Comparison of ENCODE assay signal across 17 cellular contexts in the genomic region with DNA sequence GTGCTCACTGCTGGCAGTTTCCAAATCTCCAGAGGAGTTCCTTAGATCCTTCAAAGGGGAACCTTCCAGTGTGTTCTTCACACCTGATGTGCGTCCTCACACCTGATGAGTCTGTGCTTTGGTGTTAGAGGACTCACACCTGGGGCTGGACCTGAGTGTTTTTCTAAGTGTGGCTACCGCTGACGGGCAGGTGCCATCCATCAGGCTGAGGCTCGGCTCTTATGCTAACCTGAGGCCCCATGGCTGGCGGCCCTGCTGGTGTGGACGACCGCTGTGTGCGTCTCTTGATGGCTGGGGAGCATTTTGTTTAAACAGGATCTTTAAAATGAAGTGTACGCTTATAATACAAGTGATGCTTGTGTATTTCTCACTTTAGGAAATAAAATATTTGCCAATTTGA. TPM values are rescaled to one million over a fixed set of nuclear protein-coding genes. Genes with fewer than 3 reads are reported as not detected.
DNase-seq lines count a peak whose midpoint lies in the region; ATAC-seq, FAIRE-seq and TF ChIP-seq lines count a peak whose summit lies in the region.
"Had no signal": no experiment of that assay in that cellular context is flagged by ENCODE, and none has a peak within 500 bp of the region (broad histone marks: within the 10 kb centered on the region; RNA-seq: fewer than 3 reads in every experiment).

No MANE protein-coding gene starts in this region.

- TF ChIP-seq RAD21 in HepG2 (CRISPR knock-in tag; IDR thresholded peaks at IDR 0.05), result no peak
- no peak for TF ChIP-seq RAD21 in IMR-90 (IDR thresholded peaks at IDR 0.05; ENCODE audit: low read length)

- no peak for FAIRE-seq in HepG2 (lab: Jason Lieb, UNC)
- FAIRE-seq: G401.6, GM12892, H1 had no signal

- no peak overlapping the region for H3K14ac ChIP-seq in IMR-90 (replicated peaks; ENCODE audit: low read depth, low read length)

- H2BK120ac ChIP-seq in IMR-90 (ENCODE audit: low read depth, low read length), result no peak overlapping the region

- peak; percentile 62 for DNase-seq in Right ventricle myocardium inferior (ENCODE audit: missing footprints)
- no peak for DNase-seq in right atrium auricular region (ENCODE audit: low spot score)
- no peak for DNase-seq in HepG2 (ENCODE audit: low spot score)
- no peak for DNase-seq in right lobe of liver
- no peak for DNase-seq in IMR-90
- DNase-seq in endothelial cell (ENCODE audit: low spot score), result no peak
- DNase-seq: C1 segment of cervical spinal cord; Caco-2; CD8-positive, alpha-beta T cell; DMS153; DND-41; H7; HCEC 1CT had no signal

- H3K4ac ChIP-seq in IMR-90 (ENCODE audit: low read depth, low read length), result no peak overlapping the region

- dilution Hi-C loops in IMR-90 (cut with HindIII; ENCODE audit: low sequenced_read_pairs, unreplicated experiment), result no loop called here

- no peak overlapping the region for H4K91ac ChIP-seq in IMR-90 (ENCODE audit: insufficient read depth, low read depth, low read length)

- H2BK15ac ChIP-seq in IMR-90 (ENCODE audit: low read depth, low read length), result no peak overlapping the region

- H3K4me2 ChIP-seq in HepG2 (ENCODE audit: low read depth, low read length) (no peak overlapping the region), IMR-90 (ENCODE audit: low read depth, low read length) (no peak overlapping the region)

- H3K18ac ChIP-seq in IMR-90 (ENCODE audit: low read depth, low read length), result no peak overlapping the region

- H3K4me3 ChIP-seq in right atrium auricular region (no peak overlapping the region), HepG2 (replicated peaks in 1 of 3; ENCODE audit: insufficient read depth in 1 of 3, low read depth in 2 of 3, low read length in 3 of 3) (no peak overlapping the region), right lobe of liver (no peak overlapping the region), IMR-90 (ENCODE audit: insufficient read depth, low read depth, low read length) (no peak overlapping the region)

- intact Hi-C loops in Right ventricle myocardium inferior (cut with DNase I), result no loop called here
- intact Hi-C loops in HepG2 (cut with micrococcal nuclease; ENCODE audit: unreplicated experiment), result no loop called here
- intact Hi-C loops in right lobe of liver (cut with DNase I), result no loop called here
- intact Hi-C loops in IMR-90 (cut with micrococcal nuclease), result no loop called here

- H3K9me3 ChIP-seq in right atrium auricular region (no peaks in the 10 kb centered on the region), HepG2 (ENCODE audit: low read length) (no peaks in the 10 kb centered on the region), right lobe of liver (no peaks in the 10 kb centered on the region), IMR-90 (ENCODE audit: control insufficient read depth, insufficient read depth, low read length) (no peaks in the 10 kb centered on the region)
- H3K9me3 ChIP-seq: Caco-2 had no signal

- POLR2A ChIA-PET in HepG2 (lab: Yijun Ruan, JAX), result no interaction called here
- POLR2A ChIA-PET in IMR-90 (lab: Charles Lee; ENCODE audit: unreplicated experiment), result no interaction called here

- no peak for TF ChIP-seq CTCF in right atrium auricular region (IDR thresholded peaks at IDR 0.05)
- TF ChIP-seq CTCF in HepG2 (CRISPR knock-in tag; IDR thresholded peaks at IDR 0.05), result no peak
- no peak for TF ChIP-seq CTCF in right lobe of liver (IDR thresholded peaks at IDR 0.05)
- no peak for TF ChIP-seq CTCF in IMR-90 (conservative IDR thresholded peaks at IDR 0.05; ENCODE audit: low read depth, low read length)
- no peak for TF ChIP-seq CTCF in endothelial cell (IDR thresholded peaks at IDR 0.05; ENCODE audit: unreplicated experiment)

- H2AK5ac ChIP-seq in IMR-90 (ENCODE audit: low read depth, low read length), result no peak overlapping the region

- H3K79me1 ChIP-seq in IMR-90 (ENCODE audit: low read depth in 1 of 2, low read length in 2 of 2), result peaks cover 10 to 29% of the 10 kb centered on the region in 2 experiments

- no peak overlapping the region for H3K27ac ChIP-seq in right atrium auricular region
- H3K27ac ChIP-seq in HepG2 (ENCODE audit: extremely low read length, insufficient read depth, low read length), result no peak overlapping the region
- H3K27ac ChIP-seq in right lobe of liver, result no peak overlapping the region
- no peak overlapping the region for H3K27ac ChIP-seq in IMR-90 (ENCODE audit: insufficient read depth, low read length)

- H2AK9ac ChIP-seq in IMR-90 (replicated peaks; ENCODE audit: low read depth, low read length, poor library complexity), result no peak overlapping the region

- no peaks in the 10 kb centered on the region for H3K9me3 Mint-ChIP-seq in endothelial cell (ENCODE audit: unreplicated experiment)
- H3K9me3 Mint-ChIP-seq: CD8-positive, alpha-beta T cell had no signal

- CTCF ChIA-PET in HepG2 (lab: Yijun Ruan, JAX; ENCODE audit: low intra/inter-chr PET ratio, low total read pairs), result no interaction called here
- CTCF ChIA-PET in IMR-90 (lab: Yijun Ruan, JAX), result no interaction called here

- no peak overlapping the region for H2BK5ac ChIP-seq in IMR-90 (ENCODE audit: low read depth, low read length, poor library complexity, severe bottlenecking)

- no peak overlapping the region for H2BK20ac ChIP-seq in IMR-90 (ENCODE audit: low read depth, low read length)

- no peaks in the 10 kb centered on the region for H3K4me1 ChIP-seq in right atrium auricular region
- H3K4me1 ChIP-seq in HepG2 (ENCODE audit: insufficient read depth, low read length), result no peaks in the 10 kb centered on the region
- H3K4me1 ChIP-seq in right lobe of liver, result no peaks in the 10 kb centered on the region
- no peaks in the 10 kb centered on the region for H3K4me1 ChIP-seq in IMR-90 (ENCODE audit: control insufficient read depth, insufficient read depth, low read length)
- H3K4me1 ChIP-seq: Caco-2 had no signal

- no peak overlapping the region for H4K5ac ChIP-seq in IMR-90 (ENCODE audit: low read depth, low read length)

- H3K4me3 Mint-ChIP-seq in endothelial cell (ENCODE audit: unreplicated experiment), result peak overlapping the region; percentile 56
- H3K4me3 Mint-ChIP-seq: CD8-positive, alpha-beta T cell had no signal

- WGBS in HepG2 (ENCODE audit: low lambda C conversion rate), result 98% methylated on average over 8 of the region's 9 CpGs
- WGBS in right lobe of liver (ENCODE audit: insufficient coverage, low coverage, low lambda C conversion rate, missing lambda C conversion rate), result 89% methylated on average over 8 of the region's 9 CpGs
- WGBS in IMR-90 (ENCODE audit: extremely low coverage in 2 of 2, insufficient read length in 1 of 2), 2 experiments, result no CpG with 5 or more reads among the region's 9 CpGs

- H4K20me1 ChIP-seq in HepG2 (ENCODE audit: insufficient read depth, low read length) (peaks cover 5% of the 10 kb centered on the region; the same call in 1 of the 2 replicates), IMR-90 (ENCODE audit: insufficient read depth, low read length) (peaks cover 24% of the 10 kb centered on the region)

- in situ Hi-C loops in HepG2 (cut with HindIII; ENCODE audit: extremely low pct_ligation_motif_present, low pct_unique_long_range_greater_than_20kb), result no loop called here
- in situ Hi-C loops in IMR-90 (cut with MboI; ENCODE audit: low sequenced_read_pairs), result no loop called here

- H3K27me3 ChIP-seq in right atrium auricular region (no peaks in the 10 kb centered on the region), HepG2 (ENCODE audit: control insufficient read depth in 1 of 2, insufficient read depth in 2 of 2, low read length in 2 of 2) (no peaks in the 10 kb centered on the region), right lobe of liver (no peaks in the 10 kb centered on the region), IMR-90 (ENCODE audit: control insufficient read depth, insufficient read depth, low read length) (no peaks in the 10 kb centered on the region)

- TF ChIP-seq POLR2A in HepG2 (IDR thresholded peaks at IDR 0.05; ENCODE audit: insufficient read depth in 1 of 2, low read depth in 2 of 2, low read length in 2 of 2) (no peak), right lobe of liver (IDR thresholded peaks at IDR 0.05) (no peak), IMR-90 (IDR thresholded peaks at IDR 0.05; ENCODE audit: low read depth, low read length) (no peak)

- peaks cover 40% of the 10 kb centered on the region for H3K36me3 Mint-ChIP-seq in endothelial cell (ENCODE audit: low read depth, unreplicated experiment)

- no peaks in the 10 kb centered on the region for H3K9me1 ChIP-seq in IMR-90 (ENCODE audit: insufficient read depth, low read length)

- peaks cover 2% of the 10 kb centered on the region for H3K4me1 Mint-ChIP-seq in endothelial cell (ENCODE audit: unreplicated experiment)

- H2AFZ ChIP-seq in HepG2 (ENCODE audit: low read length) (no peak overlapping the region), IMR-90 (replicated peaks; ENCODE audit: low read length, poor library complexity) (no peak overlapping the region)

- no peak for TF ChIP-seq EP300 in HepG2 (IDR thresholded peaks at IDR 0.05; ENCODE audit: low read depth in 2 of 2, low read length in 2 of 2)
- TF ChIP-seq EP300 in HepG2 (CRISPR knock-in tag; IDR thresholded peaks at IDR 0.05; ENCODE audit: borderline replicate concordance), result no peak

- no peak overlapping the region for H4K8ac ChIP-seq in IMR-90 (ENCODE audit: low read depth in 2 of 2, low read length in 2 of 2)

- H3K27me3 Mint-ChIP-seq in endothelial cell (ENCODE audit: unreplicated experiment), result peaks cover 7% of the 10 kb centered on the region

- H3K56ac ChIP-seq in IMR-90 (ENCODE audit: extremely low read depth, insufficient read depth, low read length), result no peak overlapping the region

- ATAC-seq in Right ventricle myocardium inferior (no peak), HepG2 (no peak), right lobe of liver (no peak), IMR-90 (ENCODE audit: low read depth) (no peak), HG03280 (IDR thresholded peaks at IDR 0.05; ENCODE audit: unreplicated experiment) (no peak)
- ATAC-seq: CD8-positive, alpha-beta T cell had no signal

- H3K79me2 ChIP-seq in HepG2 (ENCODE audit: insufficient read depth, low read length), result no peaks in the 10 kb centered on the region

- H3K36me3 ChIP-seq in right atrium auricular region (peaks cover 66% of the 10 kb centered on the region), HepG2 (replicated peaks in 1 of 2; ENCODE audit: control insufficient read depth in 1 of 2, insufficient read depth in 2 of 2, low read length in 2 of 2) (peaks cover 15 to 54% of the 10 kb centered on the region in 2 experiments), right lobe of liver (peaks cover 0 to 55% (median 23%) of the 10 kb centered on the region in 4 donors), IMR-90 (ENCODE audit: control insufficient read depth, insufficient read depth, low read length) (peaks cover 60% of the 10 kb centered on the region)

- no peak overlapping the region for H3K9ac ChIP-seq in HepG2 (ENCODE audit: insufficient read depth, low read depth, low read length)
- no peak overlapping the region for H3K9ac ChIP-seq in IMR-90 (ENCODE audit: low read depth, low read length)

- H3K27ac Mint-ChIP-seq in endothelial cell (ENCODE audit: unreplicated experiment), result no peak overlapping the region
- H3K27ac Mint-ChIP-seq: CD8-positive, alpha-beta T cell had no signal

- BruUV-seq in HepG2 (replicated peaks; lab: Mats Ljungman, UMichigan) (TSS peak; percentile 52), IMR-90 (replicated peaks; lab: Mats Ljungman, UMichigan) (TSS peak; percentile 36)

- H3K23ac ChIP-seq in IMR-90 (ENCODE audit: low read depth, low read length), result no peak overlapping the region

RNA-seq across cellular contexts. Expression of a gene that starts 28.4 kb away (rescaled TPM):
- total RNA-seq in Right ventricle myocardium inferior, result 21.7 TPM
- total RNA-seq in right atrium auricular region, result 10 to 100 TPM; 17.9 to 22.6 TPM
- 24.2 and 28.6 TPM in 2 replicates for total RNA-seq in HepG2 (2016; rRNA removed; fragmentation: Illumina TruSeq; extraction: Trizol)
- total RNA-seq in HepG2 (2016; cell fraction: cytosol; rRNA removed; fragmentation: Illumina TruSeq; extraction: Trizol; ENCODE audit: low read depth), result 16.2 and 16.7 TPM in 2 replicates
- 22.5 and 27.7 TPM in 2 replicates for total RNA-seq in HepG2 (2016; cell fraction: insoluble cytoplasmic fraction; rRNA removed; fragmentation: Illumina TruSeq; extraction: Trizol)
- 36.9 and 38.9 TPM in 2 replicates for total RNA-seq in HepG2 (2016; cell fraction: membrane; rRNA removed; fragmentation: Illumina TruSeq; extraction: Trizol)
- total RNA-seq in HepG2 (2016; cell fraction: nucleus; rRNA removed; fragmentation: Illumina TruSeq; extraction: Trizol), result 40.6 and 42.6 TPM in 2 replicates
- polyA plus RNA-seq in HepG2 (2011; rRNA removed), result 66.2 and 80.8 TPM in 2 replicates
- polyA plus RNA-seq in HepG2 (2011; cell fraction: cytosol; rRNA removed), result 32.3 and 37.9 TPM in 2 replicates
- polyA plus RNA-seq in HepG2 (2011; cell fraction: nucleus; rRNA removed), result 406 and 428 TPM in 2 replicates
- 37.8 and 47.7 TPM in 2 replicates for polyA plus RNA-seq in HepG2 (2012)
- 13.4 and 15.5 TPM in 2 replicates for polyA plus RNA-seq in HepG2 (2016; cell fraction: cytosol; fragmentation: Illumina TruSeq; extraction: Trizol; ENCODE audit: low read depth)
- polyA plus RNA-seq in HepG2 (2016; cell fraction: insoluble cytoplasmic fraction; fragmentation: Illumina TruSeq; extraction: Trizol; ENCODE audit: low read depth), result 20.0 and 26.4 TPM in 2 replicates
- 26.7 and 30.4 TPM in 2 replicates for polyA plus RNA-seq in HepG2 (2016; cell fraction: membrane; fragmentation: Illumina TruSeq; extraction: Trizol; ENCODE audit: low read depth)
- polyA plus RNA-seq in HepG2 (2016; cell fraction: nucleus; fragmentation: Illumina TruSeq; extraction: Trizol; ENCODE audit: insufficient read depth, low read depth), result 92.0 and 96.8 TPM in 2 replicates
- polyA minus RNA-seq in HepG2 (2011; rRNA and poly(A)+ RNA removed; ENCODE audit: low replicate concordance), result 38.9 and 82.6 TPM in 2 replicates
- 18.1 and 23.5 TPM in 2 replicates for polyA minus RNA-seq in HepG2 (2011; cell fraction: cytosol; rRNA and poly(A)+ RNA removed)
- 119 and 121 TPM in 2 replicates for polyA minus RNA-seq in HepG2 (2011; cell fraction: nucleus; rRNA and poly(A)+ RNA removed)
- total RNA-seq in right lobe of liver, result 10 to 100 TPM; 13.0 to 23.5 (median 14.7) TPM
- 40.0 and 45.0 TPM in 2 replicates for total RNA-seq in IMR-90 (2012; rRNA removed)
- polyA plus RNA-seq in IMR-90 (2012; rRNA removed), result 55.3 and 59.4 TPM in 2 replicates
- 33.1 and 59.8 TPM in 2 replicates for polyA plus RNA-seq in IMR-90 (2012; cell fraction: cytosol; rRNA removed)
- 190 and 236 TPM in 2 replicates for polyA plus RNA-seq in IMR-90 (2012; cell fraction: nucleus; rRNA removed; ENCODE audit: low replicate concordance)
- total RNA-seq in endothelial cell (ENCODE audit: unreplicated experiment), result 84.5 TPM

RNA-seq across cellular contexts. Expression of a gene that starts 45.1 kb away (rescaled TPM):
- total RNA-seq in Right ventricle myocardium inferior, result 17.3 TPM
- total RNA-seq in right atrium auricular region, result 10 to 100 TPM in 1 of 2 donors, 1 to 10 TPM in 1; 10.0 to 12.0 TPM
- 0.07 TPM in 1 of 2 replicates, not detected in the other for total RNA-seq in HepG2 (2016; rRNA removed; fragmentation: Illumina TruSeq; extraction: Trizol)
- total RNA-seq in HepG2 (2016; cell fraction: cytosol; rRNA removed; fragmentation: Illumina TruSeq; extraction: Trizol; ENCODE audit: low read depth), result not detected in 2 replicates
- total RNA-seq in HepG2 (2016; cell fraction: insoluble cytoplasmic fraction; rRNA removed; fragmentation: Illumina TruSeq; extraction: Trizol), result 0.09 TPM in 1 of 2 replicates, not detected in the other
- not detected in 2 replicates for total RNA-seq in HepG2 (2016; cell fraction: membrane; rRNA removed; fragmentation: Illumina TruSeq; extraction: Trizol)
- 0.62 TPM in 1 of 2 replicates, not detected in the other for total RNA-seq in HepG2 (2016; cell fraction: nucleus; rRNA removed; fragmentation: Illumina TruSeq; extraction: Trizol)
- polyA plus RNA-seq in HepG2 (2011; rRNA removed), result 0.17 and 0.22 TPM in 2 replicates
- 0.10 and 0.16 TPM in 2 replicates for polyA plus RNA-seq in HepG2 (2011; cell fraction: cytosol; rRNA removed)
- polyA plus RNA-seq in HepG2 (2011; cell fraction: nucleus; rRNA removed), result 1.9 and 2.5 TPM in 2 replicates
- polyA plus RNA-seq in HepG2 (2012), result 0.21 and 0.29 TPM in 2 replicates
- polyA plus RNA-seq in HepG2 (2016; cell fraction: cytosol; fragmentation: Illumina TruSeq; extraction: Trizol; ENCODE audit: low read depth), result 0.07 TPM in 1 of 2 replicates, not detected in the other
- polyA plus RNA-seq in HepG2 (2016; cell fraction: insoluble cytoplasmic fraction; fragmentation: Illumina TruSeq; extraction: Trizol; ENCODE audit: low read depth), result not detected in 2 replicates
- polyA plus RNA-seq in HepG2 (2016; cell fraction: membrane; fragmentation: Illumina TruSeq; extraction: Trizol; ENCODE audit: low read depth), result not detected in 2 replicates
- polyA plus RNA-seq in HepG2 (2016; cell fraction: nucleus; fragmentation: Illumina TruSeq; extraction: Trizol; ENCODE audit: insufficient read depth, low read depth), result 0.53 TPM in 1 of 2 replicates, not detected in the other
- 0.12 TPM in 1 of 2 replicates, not detected in the other for polyA minus RNA-seq in HepG2 (2011; rRNA and poly(A)+ RNA removed; ENCODE audit: low replicate concordance)
- not detected in 2 replicates for polyA minus RNA-seq in HepG2 (2011; cell fraction: cytosol; rRNA and poly(A)+ RNA removed)
- polyA minus RNA-seq in HepG2 (2011; cell fraction: nucleus; rRNA and poly(A)+ RNA removed), result 0.25 and 0.26 TPM in 2 replicates
- total RNA-seq in right lobe of liver, result 1 to 10 TPM; 2.9 to 9.0 (median 5.2) TPM
- under 0.01 TPM in 2 replicates for total RNA-seq in IMR-90 (2012; rRNA removed)
- 0.32 and 0.36 TPM in 2 replicates for polyA plus RNA-seq in IMR-90 (2012; rRNA removed)
- 0.09 and 0.27 TPM in 2 replicates for polyA plus RNA-seq in IMR-90 (2012; cell fraction: cytosol; rRNA removed)
- polyA plus RNA-seq in IMR-90 (2012; cell fraction: nucleus; rRNA removed; ENCODE audit: low replicate concordance), result 0.54 and 1.4 TPM in 2 replicates
- 19.9 TPM for total RNA-seq in endothelial cell (ENCODE audit: unreplicated experiment)

RNA-seq across cellular contexts. Expression of a gene that starts 59.7 kb away (rescaled TPM):
- total RNA-seq in Right ventricle myocardium inferior, result 3.9 TPM
- 1 to 10 TPM; 3.2 to 3.6 TPM for total RNA-seq in right atrium auricular region
- 11.0 and 16.0 TPM in 2 replicates for total RNA-seq in HepG2 (2016; rRNA removed; fragmentation: Illumina TruSeq; extraction: Trizol)
- total RNA-seq in HepG2 (2016; cell fraction: cytosol; rRNA removed; fragmentation: Illumina TruSeq; extraction: Trizol; ENCODE audit: low read depth), result 6.7 and 8.0 TPM in 2 replicates
- total RNA-seq in HepG2 (2016; cell fraction: insoluble cytoplasmic fraction; rRNA removed; fragmentation: Illumina TruSeq; extraction: Trizol), result 10.1 and 16.2 TPM in 2 replicates
- total RNA-seq in HepG2 (2016; cell fraction: membrane; rRNA removed; fragmentation: Illumina TruSeq; extraction: Trizol), result 7.6 and 8.2 TPM in 2 replicates
- total RNA-seq in HepG2 (2016; cell fraction: nucleus; rRNA removed; fragmentation: Illumina TruSeq; extraction: Trizol), result 15.9 and 16.6 TPM in 2 replicates
- polyA plus RNA-seq in HepG2 (2011; rRNA removed), result 6.5 and 11.5 TPM in 2 replicates
- 4.1 and 4.4 TPM in 2 replicates for polyA plus RNA-seq in HepG2 (2011; cell fraction: cytosol; rRNA removed)
- polyA plus RNA-seq in HepG2 (2011; cell fraction: nucleus; rRNA removed), result 40.0 and 46.9 TPM in 2 replicates
- 7.4 and 8.9 TPM in 2 replicates for polyA plus RNA-seq in HepG2 (2012)
- polyA plus RNA-seq in HepG2 (2016; cell fraction: cytosol; fragmentation: Illumina TruSeq; extraction: Trizol; ENCODE audit: low read depth), result 4.4 and 5.5 TPM in 2 replicates
- polyA plus RNA-seq in HepG2 (2016; cell fraction: insoluble cytoplasmic fraction; fragmentation: Illumina TruSeq; extraction: Trizol; ENCODE audit: low read depth), result 8.5 and 12.2 TPM in 2 replicates
- 4.9 and 6.3 TPM in 2 replicates for polyA plus RNA-seq in HepG2 (2016; cell fraction: membrane; fragmentation: Illumina TruSeq; extraction: Trizol; ENCODE audit: low read depth)
- 33.7 and 41.8 TPM in 2 replicates for polyA plus RNA-seq in HepG2 (2016; cell fraction: nucleus; fragmentation: Illumina TruSeq; extraction: Trizol; ENCODE audit: insufficient read depth, low read depth)
- polyA minus RNA-seq in HepG2 (2011; rRNA and poly(A)+ RNA removed; ENCODE audit: low replicate concordance), result 3.4 and 4.4 TPM in 2 replicates
- polyA minus RNA-seq in HepG2 (2011; cell fraction: cytosol; rRNA and poly(A)+ RNA removed), result 1.4 TPM in 1 of 2 replicates, not detected in the other
- 11.8 and 15.5 TPM in 2 replicates for polyA minus RNA-seq in HepG2 (2011; cell fraction: nucleus; rRNA and poly(A)+ RNA removed)
- 1 to 10 TPM; 6.9 to 9.2 (median 8.4) TPM for total RNA-seq in right lobe of liver
- 5.0 and 9.1 TPM in 2 replicates for total RNA-seq in IMR-90 (2012; rRNA removed)
- 16.0 and 17.8 TPM in 2 replicates for polyA plus RNA-seq in IMR-90 (2012; rRNA removed)
- 10.5 and 14.2 TPM in 2 replicates for polyA plus RNA-seq in IMR-90 (2012; cell fraction: cytosol; rRNA removed)
- polyA plus RNA-seq in IMR-90 (2012; cell fraction: nucleus; rRNA removed; ENCODE audit: low replicate concordance), result 68.7 and 78.0 TPM in 2 replicates
- 23.2 TPM for total RNA-seq in endothelial cell (ENCODE audit: unreplicated experiment)

RNA-seq across cellular contexts. Expression of a gene that starts 60.0 kb away (rescaled TPM):
- total RNA-seq in Right ventricle myocardium inferior (1,162 TPM), right atrium auricular region (100 to 1,000 TPM in 1 of 2 donors, 10 to 100 TPM in 1; 85.1 to 265 TPM), HepG2 (2016; rRNA removed; fragmentation: Illumina TruSeq; extraction: Trizol) (753 and 1,048 TPM in 2 replicates), right lobe of liver (100 to 1,000 TPM in 4 of 6 experiments, 10 to 100 TPM in 2; 78.2 to 225 (median 162) TPM), IMR-90 (2012; rRNA removed) (39.3 and 62.2 TPM in 2 replicates), endothelial cell (ENCODE audit: unreplicated experiment) (289 TPM)
- 458 and 593 TPM in 2 replicates for total RNA-seq in HepG2 (2016; cell fraction: cytosol; rRNA removed; fragmentation: Illumina TruSeq; extraction: Trizol; ENCODE audit: low read depth)
- 792 and 1,109 TPM in 2 replicates for total RNA-seq in HepG2 (2016; cell fraction: insoluble cytoplasmic fraction; rRNA removed; fragmentation: Illumina TruSeq; extraction: Trizol)
- total RNA-seq in HepG2 (2016; cell fraction: membrane; rRNA removed; fragmentation: Illumina TruSeq; extraction: Trizol), result 613 and 660 TPM in 2 replicates
- total RNA-seq in HepG2 (2016; cell fraction: nucleus; rRNA removed; fragmentation: Illumina TruSeq; extraction: Trizol), result 219 and 249 TPM in 2 replicates
- polyA plus RNA-seq in HepG2 (2011; rRNA removed) (301 and 305 TPM in 2 replicates), IMR-90 (2012; rRNA removed) (603 and 663 TPM in 2 replicates)
- 507 and 666 TPM in 2 replicates for polyA plus RNA-seq in HepG2 (2011; cell fraction: cytosol; rRNA removed)
- 133 and 152 TPM in 2 replicates for polyA plus RNA-seq in HepG2 (2011; cell fraction: nucleus; rRNA removed)
- 451 and 767 TPM in 2 replicates for polyA plus RNA-seq in HepG2 (2012)
- polyA plus RNA-seq in HepG2 (2016; cell fraction: cytosol; fragmentation: Illumina TruSeq; extraction: Trizol; ENCODE audit: low read depth), result 482 and 603 TPM in 2 replicates
- polyA plus RNA-seq in HepG2 (2016; cell fraction: insoluble cytoplasmic fraction; fragmentation: Illumina TruSeq; extraction: Trizol; ENCODE audit: low read depth), result 926 and 995 TPM in 2 replicates
- polyA plus RNA-seq in HepG2 (2016; cell fraction: membrane; fragmentation: Illumina TruSeq; extraction: Trizol; ENCODE audit: low read depth), result 496 and 594 TPM in 2 replicates
- polyA plus RNA-seq in HepG2 (2016; cell fraction: nucleus; fragmentation: Illumina TruSeq; extraction: Trizol; ENCODE audit: insufficient read depth, low read depth), result 426 and 431 TPM in 2 replicates
- 68.8 and 71.4 TPM in 2 replicates for polyA minus RNA-seq in HepG2 (2011; rRNA and poly(A)+ RNA removed; ENCODE audit: low replicate concordance)
- 62.0 and 63.6 TPM in 2 replicates for polyA minus RNA-seq in HepG2 (2011; cell fraction: cytosol; rRNA and poly(A)+ RNA removed)
- 23.6 and 38.7 TPM in 2 replicates for polyA minus RNA-seq in HepG2 (2011; cell fraction: nucleus; rRNA and poly(A)+ RNA removed)
- polyA plus RNA-seq in IMR-90 (2012; cell fraction: cytosol; rRNA removed), result 498 and 689 TPM in 2 replicates
- 88.5 and 91.8 TPM in 2 replicates for polyA plus RNA-seq in IMR-90 (2012; cell fraction: nucleus; rRNA removed; ENCODE audit: low replicate concordance)
